In genomic region chr6:107612762-107613415, GRCh38 we compare ENCODE assay signal across 17 cellular contexts.
"Had no signal": no experiment of that assay in that cellular context is flagged by ENCODE, and none has a peak within 500 bp of the region (broad histone marks: within the 10 kb centered on the region; RNA-seq: fewer than 3 reads in every experiment).

No MANE protein-coding gene starts in this region.

- H3K9me3 Mint-ChIP-seq: activated CD4-positive, alpha-beta memory T cell treated with anti-CD3 and anti-CD28 coated beads, Interleukin-2, amount 10 ng/mL, durations not matched to agents 7 days and 5 days; activated naive CD8-positive, alpha-beta T cell treated with anti-CD3 and anti-CD28 coated beads, Interleukin-2, amount 10 ng/mL, durations not matched to agents 7 days and 5 days; activated T-cell treated with anti-CD3 and anti-CD28 coated beads, Interleukin-2, amount 50 U/mL, for 72 hours; natural killer cell treated with Interleukin-12 subunit alpha and Interleukin-12 subunit beta and Interleukin-15 and Interleukin-18, amount 100 ng/mL, for 72 hours had no signal

- DNase-seq: activated CD4-positive, alpha-beta memory T cell treated with anti-CD3 and anti-CD28 coated beads, Interleukin-2, amount 10 ng/mL, durations not matched to agents 7 days and 5 days; activated CD8-positive, alpha-beta memory T cell treated with anti-CD3 and anti-CD28 coated beads, Interleukin-2, amount 50 U/mL, for 4 hours; activated naive CD8-positive, alpha-beta T cell treated with anti-CD3 and anti-CD28 coated beads, Interleukin-2, amount 10 ng/mL, durations not matched to agents 7 days and 5 days; activated T-cell treated with anti-CD3 and anti-CD28 coated beads, Interleukin-2, amount 50 U/mL, for 72 hours; caudate nucleus; cortex of kidney; effector memory CD4-positive, alpha-beta T cell; erythroblast; glutamatergic neuron; mesenchymal stem cell; pancreas; T1000; tibial artery had no signal

- H3K27me3 ChIP-seq: ascending aorta, pancreas, tibial artery, vagina had no signal

- H3K36me3 ChIP-seq: ascending aorta, pancreas, tibial artery, vagina had no signal

- H3K4me1 ChIP-seq: pancreas, vagina had no signal

- H3K27ac Mint-ChIP-seq: activated CD4-positive, alpha-beta memory T cell treated with anti-CD3 and anti-CD28 coated beads, Interleukin-2, amount 10 ng/mL, durations not matched to agents 7 days and 5 days; activated naive CD8-positive, alpha-beta T cell treated with anti-CD3 and anti-CD28 coated beads, Interleukin-2, amount 10 ng/mL, durations not matched to agents 7 days and 5 days; activated T-cell treated with anti-CD3 and anti-CD28 coated beads, Interleukin-2, amount 50 U/mL, for 72 hours; natural killer cell treated with Interleukin-12 subunit alpha and Interleukin-12 subunit beta and Interleukin-15 and Interleukin-18, amount 100 ng/mL, for 72 hours had no signal

- ATAC-seq: activated T-cell treated with anti-CD3 and anti-CD28 coated beads, Interleukin-2, amount 50 U/mL, for 72 hours; left lobe of liver; natural killer cell treated with Interleukin-12 subunit alpha and Interleukin-12 subunit beta and Interleukin-15 and Interleukin-18, amount 100 ng/mL, for 72 hours had no signal

- H3K4me3 Mint-ChIP-seq: activated CD4-positive, alpha-beta memory T cell treated with anti-CD3 and anti-CD28 coated beads, Interleukin-2, amount 10 ng/mL, durations not matched to agents 7 days and 5 days; activated naive CD8-positive, alpha-beta T cell treated with anti-CD3 and anti-CD28 coated beads, Interleukin-2, amount 10 ng/mL, durations not matched to agents 7 days and 5 days; activated T-cell treated with anti-CD3 and anti-CD28 coated beads, Interleukin-2, amount 50 U/mL, for 72 hours; natural killer cell treated with Interleukin-12 subunit alpha and Interleukin-12 subunit beta and Interleukin-15 and Interleukin-18, amount 100 ng/mL, for 72 hours had no signal

- H3K9me3 ChIP-seq: ascending aorta, pancreas, tibial artery, vagina had no signal

- H3K36me3 Mint-ChIP-seq: natural killer cell treated with Interleukin-12 subunit alpha and Interleukin-12 subunit beta and Interleukin-15 and Interleukin-18, amount 100 ng/mL, for 72 hours had no signal

- H3K4me3 ChIP-seq: ascending aorta, pancreas, tibial artery, vagina had no signal

- H3K27ac ChIP-seq: ascending aorta, pancreas, tibial artery, vagina had no signal
